In genomic region chr13:41533266-41533665, GRCh38 we compare ENCODE assay signal across 21 cellular contexts.
"Had no signal": no experiment of that assay in that cellular context is flagged by ENCODE, and none has a peak within 500 bp of the region (broad histone marks: within the 10 kb centered on the region; RNA-seq: fewer than 3 reads in every experiment).

No MANE protein-coding gene starts in this region.

- ATAC-seq: activated T-cell treated with anti-CD3 and anti-CD28 coated beads, Interleukin-2, amount 50 U/mL, for 72 hours; stimulated activated memory B cell treated with anti-CD40 and anti-IgM and Interleukin-4, amounts not matched to agents 10 μg/mL and 1 μg/mL and 100 μg/mL, for 72 hours had no signal

- H3K36me3 Mint-ChIP-seq: activated naive CD8-positive, alpha-beta T cell treated with anti-CD3 and anti-CD28 coated beads, Interleukin-2, amount 10 ng/mL, durations not matched to agents 7 days and 5 days; stimulated activated memory B cell treated with anti-CD40 and anti-IgM and Interleukin-4, amounts not matched to agents 10 μg/mL and 1 μg/mL and 100 μg/mL, for 72 hours had no signal

- H3K27ac Mint-ChIP-seq: activated CD4-positive, alpha-beta memory T cell treated with anti-CD3 and anti-CD28 coated beads, Interleukin-2, amount 10 ng/mL, durations not matched to agents 7 days and 5 days; activated naive CD4-positive, alpha-beta T cell treated with anti-CD3 and anti-CD28 coated beads for 36 hours; activated naive CD8-positive, alpha-beta T cell treated with anti-CD3 and anti-CD28 coated beads, Interleukin-2, amount 10 ng/mL, durations not matched to agents 7 days and 5 days; activated T-cell treated with anti-CD3 and anti-CD28 coated beads, Interleukin-2, amount 50 U/mL, for 72 hours; nephron; stimulated activated memory B cell treated with anti-CD40 and anti-IgM and Interleukin-4, amounts not matched to agents 10 μg/mL and 1 μg/mL and 100 μg/mL, for 72 hours had no signal

- H3K4me3 Mint-ChIP-seq: activated CD4-positive, alpha-beta memory T cell treated with anti-CD3 and anti-CD28 coated beads, Interleukin-2, amount 10 ng/mL, durations not matched to agents 7 days and 5 days; activated naive CD4-positive, alpha-beta T cell treated with anti-CD3 and anti-CD28 coated beads for 36 hours; activated naive CD8-positive, alpha-beta T cell treated with anti-CD3 and anti-CD28 coated beads, Interleukin-2, amount 10 ng/mL, durations not matched to agents 7 days and 5 days; activated T-cell treated with anti-CD3 and anti-CD28 coated beads, Interleukin-2, amount 50 U/mL, for 72 hours; nephron; stimulated activated memory B cell treated with anti-CD40 and anti-IgM and Interleukin-4, amounts not matched to agents 10 μg/mL and 1 μg/mL and 100 μg/mL, for 72 hours had no signal

- FAIRE-seq: islet of Langerhans, small intestine had no signal

- H3K4me3 ChIP-seq: breast epithelium, coronary artery, esophagus squamous epithelium, heart left ventricle, stomach, testis, vagina had no signal

- H3K4me1 Mint-ChIP-seq: activated CD4-positive, alpha-beta memory T cell treated with anti-CD3 and anti-CD28 coated beads, Interleukin-2, amount 10 ng/mL, durations not matched to agents 7 days and 5 days; activated naive CD8-positive, alpha-beta T cell treated with anti-CD3 and anti-CD28 coated beads, Interleukin-2, amount 10 ng/mL, durations not matched to agents 7 days and 5 days; nephron; stimulated activated memory B cell treated with anti-CD40 and anti-IgM and Interleukin-4, amounts not matched to agents 10 μg/mL and 1 μg/mL and 100 μg/mL, for 72 hours had no signal

- H3K9me3 ChIP-seq: breast epithelium, esophagus squamous epithelium, heart left ventricle, stomach, testis, vagina had no signal

- H3K27ac ChIP-seq: breast epithelium, coronary artery, esophagus squamous epithelium, heart left ventricle, stomach, testis had no signal

- DNase-seq: activated CD4-positive, alpha-beta memory T cell treated with anti-CD3 and anti-CD28 coated beads, Interleukin-2, amount 10 ng/mL, durations not matched to agents 7 days and 5 days; activated effector memory CD4-positive, alpha-beta T cell treated with Interleukin-2 at 50 U/mL for 16 hours; activated naive CD4-positive, alpha-beta T cell treated with anti-CD3 and anti-CD28 coated beads for 36 hours; activated naive CD8-positive, alpha-beta T cell treated with anti-CD3 and anti-CD28 coated beads, Interleukin-2, amount 10 ng/mL, durations not matched to agents 7 days and 5 days; activated T-cell treated with anti-CD3 and anti-CD28 coated beads, Interleukin-2, amount 50 U/mL, for 72 hours; amniotic stem cell; cerebellar nuclear complex; esophagus squamous epithelium; heart left ventricle; small intestine; stimulated activated CD4-positive, alpha-beta T cell treated with anti-CD3 and anti-CD28 coated beads, Interleukin-15, amount 100 ng/mL, for 24 hours; stomach; T-helper 9 cell; testis; trophoblast cell had no signal

- H3K4me1 ChIP-seq: breast epithelium, esophagus squamous epithelium, heart left ventricle, stomach, testis, vagina had no signal

- H3K36me3 ChIP-seq: breast epithelium, esophagus squamous epithelium, heart left ventricle, stomach, vagina had no signal

- H3K9me3 Mint-ChIP-seq: activated CD4-positive, alpha-beta memory T cell treated with anti-CD3 and anti-CD28 coated beads, Interleukin-2, amount 10 ng/mL, durations not matched to agents 7 days and 5 days; stimulated activated memory B cell treated with anti-CD40 and anti-IgM and Interleukin-4, amounts not matched to agents 10 μg/mL and 1 μg/mL and 100 μg/mL, for 72 hours had no signal

- H3K27me3 ChIP-seq: breast epithelium, esophagus squamous epithelium, heart left ventricle, stomach, testis, vagina had no signal
